In genomic region chr10:105769248-105770184, GRCh38 we compare ENCODE assay signal across 17 cellular contexts.
"Had no signal": no experiment of that assay in that cellular context is flagged by ENCODE, and none has a peak within 500 bp of the region (broad histone marks: within the 10 kb centered on the region; RNA-seq: fewer than 3 reads in every experiment).

No MANE protein-coding gene starts in this region.

- H3K27ac ChIP-seq: epithelial cell of prostate, gastroesophageal sphincter, psoas muscle, uterus, VCaP had no signal

- H3K4me3 ChIP-seq: gastroesophageal sphincter, psoas muscle, uterus had no signal

- H3K27me3 ChIP-seq: gastroesophageal sphincter, uterus had no signal

- H3K36me3 ChIP-seq: gastroesophageal sphincter, uterus had no signal

- H3K4me1 ChIP-seq: gastroesophageal sphincter, psoas muscle, uterus had no signal

- H3K9me3 ChIP-seq: gastroesophageal sphincter, psoas muscle, uterus had no signal

- ATAC-seq: activated CD8-positive, alpha-beta T cell treated with anti-CD3 and anti-CD28 coated beads, Interleukin-2, amount 10 ng/mL, durations not matched to agents 7 days and 5 days; activated naive CD8-positive, alpha-beta T cell treated with anti-CD3 and anti-CD28 coated beads, Interleukin-2, amount 50 U/mL, for 24 hours; gastroesophageal sphincter; psoas muscle; T-cell had no signal

- DNase-seq: activated CD4-positive, alpha-beta T cell treated with anti-CD3 and anti-CD28 coated beads for 4 hours; activated CD8-positive, alpha-beta memory T cell treated with anti-CD3 and anti-CD28 coated beads, Interleukin-2, amount 50 U/mL, for 48 hours; activated CD8-positive, alpha-beta T cell treated with anti-CD3 and anti-CD28 coated beads, Interleukin-2, amount 10 ng/mL, durations not matched to agents 7 days and 5 days; activated naive CD4-positive, alpha-beta T cell treated with Interleukin-2 at 50 U/mL for 16 hours; activated naive CD8-positive, alpha-beta T cell treated with anti-CD3 and anti-CD28 coated beads, Interleukin-2, amount 50 U/mL, for 24 hours; cortex of kidney; effector CD8-positive, alpha-beta T cell; left cardiac atrium; occipital lobe; psoas muscle; stimulated activated CD4-positive, alpha-beta T cell treated with anti-CD3 and anti-CD28 coated beads, Interleukin-15, amount 100 ng/mL, for 24 hours; stimulated activated CD4-positive, alpha-beta T cell treated with anti-CD3 and anti-CD28 coated beads, Interleukin-4, amount 100 ng/mL, for 24 hours; T-cell; uterus had no signal
